In the genomic region with DNA sequence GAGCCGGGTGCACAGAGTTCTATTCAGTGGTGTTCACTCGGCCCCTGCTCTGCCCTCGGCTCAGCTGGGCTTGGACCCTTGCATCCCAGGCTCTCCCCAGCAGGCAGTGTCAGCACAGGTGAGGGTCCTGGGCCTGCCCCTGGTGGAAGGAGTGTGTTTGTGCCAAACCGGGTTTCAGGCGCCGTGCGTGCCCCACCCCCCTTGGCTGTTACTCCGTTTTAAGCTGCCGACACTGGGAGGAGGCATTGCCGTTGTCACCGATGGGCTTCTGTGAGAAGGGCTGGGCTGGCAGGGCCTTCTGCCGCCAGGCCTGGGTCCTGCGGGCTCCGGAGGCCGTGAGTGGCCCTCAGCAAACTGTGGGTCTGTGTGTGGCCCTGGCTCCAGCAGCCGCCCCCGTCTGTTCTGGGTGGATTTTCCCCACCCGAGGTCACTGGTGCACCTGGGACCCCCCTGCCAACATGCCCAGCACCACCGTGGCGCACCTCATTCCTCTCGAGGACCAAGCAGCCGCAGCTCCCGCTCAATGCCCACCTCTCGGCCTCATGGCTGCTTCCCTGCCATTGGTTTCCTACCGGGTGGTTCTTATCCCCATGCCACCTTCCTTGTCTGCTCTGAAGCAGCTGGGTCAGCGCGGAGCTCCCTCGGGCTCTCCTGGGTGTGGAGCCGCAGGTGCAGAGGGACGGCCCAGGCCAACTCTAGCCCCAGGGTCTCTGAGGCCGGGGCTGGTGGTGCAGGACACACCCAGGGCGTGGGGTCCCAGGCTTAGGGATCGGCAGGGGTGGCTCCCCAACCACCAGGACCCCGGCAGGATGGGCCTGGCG, we compare ENCODE assay signal across 9 cellular contexts. TPM values are rescaled to one million over a fixed set of nuclear protein-coding genes. Genes with fewer than 3 reads are reported as not detected.
DNase-seq lines count a peak whose midpoint lies in the region; ATAC-seq and TF ChIP-seq lines count a peak whose summit lies in the region.
"Had no signal": no experiment of that assay in that cellular context is flagged by ENCODE, and none has a peak within 500 bp of the region (broad histone marks: within the 10 kb centered on the region; RNA-seq: fewer than 3 reads in every experiment).

No MANE protein-coding gene starts in this region.

- H3K4me1 Mint-ChIP-seq in CD14-positive monocyte (peaks cover 17% of the 10 kb centered on the region), WTC11 (peaks cover 12% of the 10 kb centered on the region)

- CTCF ChIA-PET in WTC11 (lab: Charles Lee): interaction anchor here (0.6 to 3.9 kb wide), 8 partner anchors 10 to 55 kb away, joined by 3 to 15 read pairs (median 3); no protein-coding TSS in a partner anchor

- intact Hi-C loops in CD14-positive monocyte (cut with micrococcal nuclease): no loop called here

- no peak for DNase-seq in CD14-positive monocyte (ENCODE audit: low spot score)
- peak; percentile 56 for DNase-seq in WTC11 (ENCODE audit: low spot score)
- no peak for DNase-seq in foreskin fibroblast
- DNase-seq in mucosa of gallbladder (ENCODE audit: low spot score): no peak
- DNase-seq: natural killer cell had no signal

- peak; percentile 13 for TF ChIP-seq POLR2A in GM19099 (IDR thresholded peaks at IDR 0.05; ENCODE audit: extremely low read depth, insufficient read length, low read depth)

- peak overlapping the region; percentile 73 to 86 for H3K27ac ChIP-seq in mucosa of rectum (ENCODE audit: low read depth in 2 of 2, low read length in 2 of 2)

- POLR2A ChIA-PET in WTC11 (lab: Charles Lee): no interaction called here

- ATAC-seq in WTC11 (peak; percentile 23), GM21423 (IDR thresholded peaks at IDR 0.05; ENCODE audit: unreplicated experiment) (no peak), HG02870 (IDR thresholded peaks at IDR 0.05; ENCODE audit: unreplicated experiment) (no peak)

- H3K27me3 Mint-ChIP-seq in CD14-positive monocyte (ENCODE audit: low read depth in 3 of 3): peaks cover 9 to 16% (median 15%) of the 10 kb centered on the region in 3 donors
- peaks cover 19% of the 10 kb centered on the region for H3K27me3 Mint-ChIP-seq in WTC11 (ENCODE audit: low read depth)

- peaks cover 0 to 4% (median 2%) of the 10 kb centered on the region in 7 donors for H3K9me3 Mint-ChIP-seq in CD14-positive monocyte
- H3K9me3 Mint-ChIP-seq in WTC11: no peaks in the 10 kb centered on the region
- H3K9me3 Mint-ChIP-seq: natural killer cell had no signal

- no peaks in the 10 kb centered on the region for H3K9me3 ChIP-seq in mucosa of rectum (ENCODE audit: control insufficient read depth in 2 of 2, low read length in 2 of 2)

- H3K4me3 ChIP-seq in mucosa of rectum (ENCODE audit: low read length in 2 of 2) (no peak overlapping the region), foreskin fibroblast (ENCODE audit: low read depth in 1 of 2, low read length in 2 of 2) (no peak overlapping the region)

- no peak overlapping the region for H3K9ac ChIP-seq in mucosa of rectum (ENCODE audit: low read depth in 1 of 2, low read length in 2 of 2)

- H3K4me3 Mint-ChIP-seq in CD14-positive monocyte (no peak overlapping the region), WTC11 (no peak overlapping the region)
- H3K4me3 Mint-ChIP-seq: natural killer cell had no signal

- TF ChIP-seq CTCF in CD14-positive monocyte (IDR thresholded peaks at IDR 0.05) (no peak), WTC11 (IDR thresholded peaks at IDR 0.05) (no peak), foreskin fibroblast (IDR thresholded peaks at IDR 0.05; ENCODE audit: low read depth, low read length) (no peak)

- peaks cover 0 to 5% of the 10 kb centered on the region in 2 donors for H3K27me3 ChIP-seq in mucosa of rectum (ENCODE audit: control insufficient read depth in 2 of 2, insufficient read depth in 2 of 2, low read length in 2 of 2)

- H3K36me3 ChIP-seq in mucosa of rectum (ENCODE audit: control insufficient read depth in 2 of 2, insufficient read depth in 2 of 2, low read length in 2 of 2): no peaks in the 10 kb centered on the region

- H3K27ac Mint-ChIP-seq in CD14-positive monocyte: peak overlapping the region in 5 of 7 donors; percentile 72 to 91 (median 78)
- H3K27ac Mint-ChIP-seq in WTC11: no peak overlapping the region
- H3K27ac Mint-ChIP-seq: natural killer cell had no signal

- H3K4me1 ChIP-seq in mucosa of rectum (ENCODE audit: control insufficient read depth in 2 of 2, insufficient read depth in 2 of 2, low read length in 2 of 2): peaks cover 6 to 13% of the 10 kb centered on the region in 2 donors

- H3K36me3 Mint-ChIP-seq in CD14-positive monocyte (no peaks in the 10 kb centered on the region), WTC11 (no peaks in the 10 kb centered on the region)
- H3K36me3 Mint-ChIP-seq: natural killer cell had no signal

TF ChIP-seq in WTC11, 78 proteins besides CTCF, POLR2A, EP300 and RAD21 (continues in another document):
- TF ChIP-seq, protein P1, sequence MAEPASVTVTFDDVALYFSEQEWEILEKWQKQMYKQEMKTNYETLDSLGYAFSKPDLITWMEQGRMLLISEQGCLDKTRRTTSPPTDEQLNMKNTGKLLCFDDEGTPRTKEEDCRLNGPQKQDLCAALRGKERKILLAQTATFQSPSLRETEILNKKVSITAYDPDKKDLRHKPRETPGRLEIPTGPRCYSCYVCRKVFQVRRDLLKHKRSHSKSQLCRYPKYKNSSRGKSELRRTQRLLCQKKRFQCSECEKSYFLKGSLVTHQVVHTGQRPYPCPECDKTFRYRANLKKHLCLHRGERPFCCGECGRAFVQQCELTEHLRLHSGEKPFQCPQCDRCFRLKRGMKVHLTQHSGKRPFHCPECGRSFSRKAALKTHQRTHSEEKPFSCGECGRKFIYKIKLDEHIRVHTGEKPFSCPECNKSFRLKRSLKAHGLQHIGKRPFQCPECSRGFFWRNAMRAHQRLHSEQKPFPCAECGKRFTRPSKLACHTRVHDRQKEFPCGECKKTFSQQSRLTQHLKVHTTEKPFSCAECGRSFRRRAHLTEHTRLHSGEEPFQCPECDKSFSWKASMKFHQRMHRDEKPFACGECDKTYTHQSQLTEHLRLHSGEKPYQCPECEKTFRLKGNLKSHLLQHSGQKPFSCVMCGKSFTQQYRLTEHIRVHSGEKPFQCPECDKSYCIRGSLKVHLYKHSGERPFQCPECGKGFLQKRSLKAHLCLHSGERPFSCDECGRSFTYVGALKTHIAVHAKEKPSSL (CRISPR knock-in tag; conservative IDR thresholded peaks at IDR 0.05): no peak
- TF ChIP-seq ZNF219 (CRISPR knock-in tag; IDR thresholded peaks at IDR 0.05; ENCODE audit: borderline replicate concordance) (no peak), NFYB (CRISPR knock-in tag; conservative IDR thresholded peaks at IDR 0.05; ENCODE audit: low read depth) (no peak), CREB1 (CRISPR knock-in tag; IDR thresholded peaks at IDR 0.05) (no peak), TCF7 (CRISPR knock-in tag; IDR thresholded peaks at IDR 0.05; ENCODE audit: low read depth) (no peak), ELF4 (CRISPR knock-in tag; IDR thresholded peaks at IDR 0.05; ENCODE audit: low read depth) (no peak), NFATC4 (CRISPR knock-in tag; IDR thresholded peaks at IDR 0.05) (no peak)
- TF ChIP-seq, protein P2, sequence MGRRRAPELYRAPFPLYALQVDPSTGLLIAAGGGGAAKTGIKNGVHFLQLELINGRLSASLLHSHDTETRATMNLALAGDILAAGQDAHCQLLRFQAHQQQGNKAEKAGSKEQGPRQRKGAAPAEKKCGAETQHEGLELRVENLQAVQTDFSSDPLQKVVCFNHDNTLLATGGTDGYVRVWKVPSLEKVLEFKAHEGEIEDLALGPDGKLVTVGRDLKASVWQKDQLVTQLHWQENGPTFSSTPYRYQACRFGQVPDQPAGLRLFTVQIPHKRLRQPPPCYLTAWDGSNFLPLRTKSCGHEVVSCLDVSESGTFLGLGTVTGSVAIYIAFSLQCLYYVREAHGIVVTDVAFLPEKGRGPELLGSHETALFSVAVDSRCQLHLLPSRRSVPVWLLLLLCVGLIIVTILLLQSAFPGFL (CRISPR knock-in tag; IDR thresholded peaks at IDR 0.05; ENCODE audit: borderline replicate concordance): no peak
- TF ChIP-seq, protein P3, sequence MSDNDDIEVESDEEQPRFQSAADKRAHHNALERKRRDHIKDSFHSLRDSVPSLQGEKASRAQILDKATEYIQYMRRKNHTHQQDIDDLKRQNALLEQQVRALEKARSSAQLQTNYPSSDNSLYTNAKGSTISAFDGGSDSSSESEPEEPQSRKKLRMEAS (CRISPR knock-in tag; IDR thresholded peaks at IDR 0.05): no peak
- TF ChIP-seq, protein P4, sequence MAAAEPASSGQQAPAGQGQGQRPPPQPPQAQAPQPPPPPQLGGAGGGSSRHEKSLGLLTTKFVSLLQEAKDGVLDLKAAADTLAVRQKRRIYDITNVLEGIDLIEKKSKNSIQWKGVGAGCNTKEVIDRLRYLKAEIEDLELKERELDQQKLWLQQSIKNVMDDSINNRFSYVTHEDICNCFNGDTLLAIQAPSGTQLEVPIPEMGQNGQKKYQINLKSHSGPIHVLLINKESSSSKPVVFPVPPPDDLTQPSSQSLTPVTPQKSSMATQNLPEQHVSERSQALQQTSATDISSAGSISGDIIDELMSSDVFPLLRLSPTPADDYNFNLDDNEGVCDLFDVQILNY (CRISPR knock-in tag; IDR thresholded peaks at IDR 0.05): no peak
- TF ChIP-seq, protein P5, sequence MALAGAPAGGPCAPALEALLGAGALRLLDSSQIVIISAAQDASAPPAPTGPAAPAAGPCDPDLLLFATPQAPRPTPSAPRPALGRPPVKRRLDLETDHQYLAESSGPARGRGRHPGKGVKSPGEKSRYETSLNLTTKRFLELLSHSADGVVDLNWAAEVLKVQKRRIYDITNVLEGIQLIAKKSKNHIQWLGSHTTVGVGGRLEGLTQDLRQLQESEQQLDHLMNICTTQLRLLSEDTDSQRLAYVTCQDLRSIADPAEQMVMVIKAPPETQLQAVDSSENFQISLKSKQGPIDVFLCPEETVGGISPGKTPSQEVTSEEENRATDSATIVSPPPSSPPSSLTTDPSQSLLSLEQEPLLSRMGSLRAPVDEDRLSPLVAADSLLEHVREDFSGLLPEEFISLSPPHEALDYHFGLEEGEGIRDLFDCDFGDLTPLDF (CRISPR knock-in tag; IDR thresholded peaks at IDR 0.05): no peak

RNA-seq across cellular contexts. Expression of a gene that starts 44.3 kb away (rescaled TPM):
- 10 to 100 TPM; 33.2 to 53.8 TPM for polyA plus RNA-seq in CD14-positive monocyte
- 60.1 to 62.4 TPM (median 62.2 TPM) in 3 replicates for total RNA-seq in WTC11 (2021)
- 71.6 TPM for total RNA-seq in mucosa of gallbladder
